In the genomic region with DNA sequence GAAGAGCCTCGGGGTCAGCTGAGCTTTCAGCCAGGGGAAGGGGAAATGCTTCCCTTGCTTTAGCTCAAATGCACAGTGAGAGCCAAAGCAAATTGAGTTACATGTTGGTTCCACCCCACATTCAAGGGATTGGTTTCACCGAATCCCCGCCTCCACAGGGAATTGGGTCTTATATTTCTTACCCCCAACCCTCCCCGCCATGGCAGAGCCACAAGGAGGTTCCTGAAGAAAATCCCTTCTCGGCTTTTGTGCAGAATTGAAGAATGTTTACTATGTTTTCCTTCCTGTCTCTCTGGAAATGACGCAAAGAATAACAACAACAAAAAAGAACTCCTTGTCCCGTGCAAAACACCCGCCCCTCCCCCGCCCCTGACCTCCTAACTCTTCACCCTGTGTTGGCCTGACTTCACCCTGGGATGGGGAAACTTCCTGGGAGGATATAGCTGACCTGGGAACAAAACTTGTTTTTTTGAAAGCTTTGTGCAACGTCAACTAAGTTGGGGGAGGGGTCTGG, we compare ENCODE assay signal across 11 cellular contexts. TPM values are rescaled to one million over a fixed set of nuclear protein-coding genes. Genes with fewer than 3 reads are reported as not detected.
DNase-seq lines count a peak whose midpoint lies in the region; ATAC-seq and TF ChIP-seq lines count a peak whose summit lies in the region.
"Had no signal": no experiment of that assay in that cellular context is flagged by ENCODE, and none has a peak within 500 bp of the region (broad histone marks: within the 10 kb centered on the region; RNA-seq: fewer than 3 reads in every experiment).

No MANE protein-coding gene starts in this region.

- POLR2A ChIA-PET in activated CD4-positive, alpha-beta T cell treated with anti-CD3 and anti-CD28 coated beads, Interleukin-2, amount 10 ng/mL, durations not matched to agents 7 days and 5 days (lab: Charles Lee), result no interaction called here

- H3K27me3 ChIP-seq in muscle layer of duodenum (ENCODE audit: low read depth, low read length), result no peaks in the 10 kb centered on the region
- no peaks in the 10 kb centered on the region for H3K27me3 ChIP-seq in transverse colon

- H3K4me1 ChIP-seq in muscle layer of duodenum (ENCODE audit: control insufficient read depth in 1 of 2, insufficient read depth in 2 of 2, low read length in 2 of 2), result no peaks in the 10 kb centered on the region
- H3K4me1 ChIP-seq in transverse colon, result peaks cover 0 to 19% (median 1%) of the 10 kb centered on the region in 4 donors

- H3K9me3 ChIP-seq in muscle layer of duodenum (ENCODE audit: control insufficient read depth in 1 of 2, low read length in 2 of 2), result peaks cover 0 to 7% of the 10 kb centered on the region in 2 donors
- no peaks in the 10 kb centered on the region for H3K9me3 ChIP-seq in transverse colon

- TF ChIP-seq POLR2A in transverse colon (IDR thresholded peaks at IDR 0.05), result peak; percentile 61

- no peak overlapping the region for H3K27ac Mint-ChIP-seq in activated CD4-positive, alpha-beta T cell treated with anti-CD3 and anti-CD28 coated beads, Interleukin-2, amount 10 ng/mL, durations not matched to agents 7 days and 5 days

- H3K27ac ChIP-seq in muscle layer of duodenum (ENCODE audit: low read length) (peak overlapping the region; percentile 35), transverse colon (peak overlapping the region; percentile 67 to 86 (median 84))
- H3K27ac ChIP-seq: WERI-Rb-1 had no signal

- in situ Hi-C loops in SK-MEL-5 (cut with HindIII; ENCODE audit: low pct_unique_long_range_greater_than_20kb, low sequenced_read_pairs) (no loop called here), transverse colon (cut with MboI; ENCODE audit: low pct_ligation_motif_present in 1 of 4, low pct_unique_long_range_greater_than_20kb in 1 of 4, low sequenced_read_pairs in 3 of 4) (no loop called here)

- H3K36me3 Mint-ChIP-seq in activated CD4-positive, alpha-beta T cell treated with anti-CD3 and anti-CD28 coated beads, Interleukin-2, amount 10 ng/mL, durations not matched to agents 7 days and 5 days (ENCODE audit: low read depth), result no peaks in the 10 kb centered on the region

- ATAC-seq in HG03139 (IDR thresholded peaks at IDR 0.05; ENCODE audit: unreplicated experiment), result no peak
- no peak for ATAC-seq in stimulated activated naive CD8-positive, alpha-beta T cell treated with anti-CD3 and anti-CD28 coated beads, Interleukin-15, Interleukin-2, amounts not matched to agents 100 U/mL and 50 U/mL, for 24 hours

- no peaks in the 10 kb centered on the region for H3K36me3 ChIP-seq in muscle layer of duodenum (ENCODE audit: control insufficient read depth in 1 of 2, insufficient read depth in 2 of 2, low read length in 2 of 2)
- H3K36me3 ChIP-seq in transverse colon, result no peaks in the 10 kb centered on the region
- H3K36me3 ChIP-seq: WERI-Rb-1 had no signal

- no peak overlapping the region for H3K4me3 Mint-ChIP-seq in activated CD4-positive, alpha-beta T cell treated with anti-CD3 and anti-CD28 coated beads, Interleukin-2, amount 10 ng/mL, durations not matched to agents 7 days and 5 days
- H3K4me3 Mint-ChIP-seq: central memory CD8-positive, alpha-beta T cell had no signal

- no peaks in the 10 kb centered on the region for H3K4me1 Mint-ChIP-seq in activated CD4-positive, alpha-beta T cell treated with anti-CD3 and anti-CD28 coated beads, Interleukin-2, amount 10 ng/mL, durations not matched to agents 7 days and 5 days

- no peak for TF ChIP-seq CTCF in transverse colon (IDR thresholded peaks at IDR 0.05)

- no peaks in the 10 kb centered on the region for H3K27me3 Mint-ChIP-seq in activated CD4-positive, alpha-beta T cell treated with anti-CD3 and anti-CD28 coated beads, Interleukin-2, amount 10 ng/mL, durations not matched to agents 7 days and 5 days
- H3K27me3 Mint-ChIP-seq: central memory CD8-positive, alpha-beta T cell had no signal

- CTCF ChIA-PET in activated CD4-positive, alpha-beta T cell treated with anti-CD3 and anti-CD28 coated beads, Interleukin-2, amount 10 ng/mL, durations not matched to agents 7 days and 5 days (lab: Charles Lee), result interaction anchor here (0.9 to 14.8 kb wide), 6 partner anchors 9 to 202 kb away, joined by 3 to 171 read pairs (median 4); partner anchors contain the start of gene CIPC

- DNase-seq in SK-MEL-5 (ENCODE audit: low read depth, low spot score), result peak; percentile 90
- peak; percentile 35 for DNase-seq in fibroblast of the conjunctiva (ENCODE audit: low read depth)
- peak; percentile 65 for DNase-seq in transverse colon
- no peak for DNase-seq in cerebellar nuclear complex (lab: John Stamatoyannopoulos, UW)
- DNase-seq in activated CD4-positive, alpha-beta T cell treated with anti-CD3 and anti-CD28 coated beads, Interleukin-2, amount 10 ng/mL, durations not matched to agents 7 days and 5 days, result no peak
- no peak for DNase-seq in stimulated activated naive CD8-positive, alpha-beta T cell treated with anti-CD3 and anti-CD28 coated beads, Interleukin-15, Interleukin-2, amounts not matched to agents 100 U/mL and 50 U/mL, for 24 hours
- DNase-seq: nucleus accumbens, WERI-Rb-1 had no signal

- WGBS in transverse colon (ENCODE audit: low coverage in 1 of 2), 2 donors, result 61 to 62% methylated on average over 6 to 10 of the region's 10 CpGs

- H3K4me3 ChIP-seq in muscle layer of duodenum (ENCODE audit: low read depth in 1 of 2, low read length in 2 of 2), result no peak overlapping the region
- peak overlapping the region in 1 of 4 donors; percentile 8 for H3K4me3 ChIP-seq in transverse colon

- TF ChIP-seq EP300 in transverse colon (IDR thresholded peaks at IDR 0.05; ENCODE audit: low read depth), result peak; percentile 92

- peaks cover 7% of the 10 kb centered on the region for H3K9me3 Mint-ChIP-seq in activated CD4-positive, alpha-beta T cell treated with anti-CD3 and anti-CD28 coated beads, Interleukin-2, amount 10 ng/mL, durations not matched to agents 7 days and 5 days
- H3K9me3 Mint-ChIP-seq: central memory CD8-positive, alpha-beta T cell had no signal

- intact Hi-C loops in transverse colon (cut with DNase I; ENCODE audit: low total_unique reads), result no loop called here

RNA-seq across cellular contexts. Expression of gene CIPC, which starts 21.9 kb away (rescaled TPM):
- total RNA-seq in SK-MEL-5 (2014; rRNA removed; shearing (Covaris generic)), result 50.9 and 53.3 TPM in 2 replicates
- 24.1 and 36.2 TPM in 2 replicates for polyA plus RNA-seq in SK-MEL-5 (2015; cell fraction: cytosol; rRNA removed)
- polyA plus RNA-seq in SK-MEL-5 (2015; cell fraction: nucleus; rRNA removed), result 26.4 and 26.5 TPM in 2 replicates
- 10 to 100 TPM; 30.8 to 97.1 (median 67.8) TPM for total RNA-seq in transverse colon
- 10 to 100 TPM; 14.4 to 15.1 TPM for total RNA-seq in activated CD4-positive, alpha-beta T cell treated with anti-CD3 and anti-CD28 coated beads, Interleukin-2, amount 10 ng/mL, durations not matched to agents 7 days and 5 days

RNA-seq across cellular contexts. Expression of gene IRF2BPL, which starts 47.7 kb away (rescaled TPM):
- total RNA-seq in SK-MEL-5 (2014; rRNA removed; shearing (Covaris generic)), result 27.2 and 28.7 TPM in 2 replicates
- 52.2 and 59.2 TPM in 2 replicates for polyA plus RNA-seq in SK-MEL-5 (2015; cell fraction: cytosol; rRNA removed)
- polyA plus RNA-seq in SK-MEL-5 (2015; cell fraction: nucleus; rRNA removed), result 9.7 and 12.2 TPM in 2 replicates
- 10 to 100 TPM; 21.0 to 53.5 (median 32.5) TPM for total RNA-seq in transverse colon
- 10 to 100 TPM; 26.0 to 29.9 TPM for total RNA-seq in activated CD4-positive, alpha-beta T cell treated with anti-CD3 and anti-CD28 coated beads, Interleukin-2, amount 10 ng/mL, durations not matched to agents 7 days and 5 days

Comparison
In these comparisons a context has a peak if more than half of its experiments do, and no peak if none do; other contexts are left out.
1. DNase-seq: peak in SK-MEL-5 (single experiment), fibroblast of the conjunctiva (single experiment) and transverse colon (single experiment); none in cerebellar nuclear complex (0 of 2), activated CD4-positive, alpha-beta T cell treated with anti-CD3 and anti-CD28 coated beads, Interleukin-2, amount 10 ng/mL, durations not matched to agents 7 days and 5 days (single experiment) and stimulated activated naive CD8-positive, alpha-beta T cell treated with anti-CD3 and anti-CD28 coated beads, Interleukin-15, Interleukin-2, amounts not matched to agents 100 U/mL and 50 U/mL, for 24 hours (single experiment).